In the genomic region with DNA sequence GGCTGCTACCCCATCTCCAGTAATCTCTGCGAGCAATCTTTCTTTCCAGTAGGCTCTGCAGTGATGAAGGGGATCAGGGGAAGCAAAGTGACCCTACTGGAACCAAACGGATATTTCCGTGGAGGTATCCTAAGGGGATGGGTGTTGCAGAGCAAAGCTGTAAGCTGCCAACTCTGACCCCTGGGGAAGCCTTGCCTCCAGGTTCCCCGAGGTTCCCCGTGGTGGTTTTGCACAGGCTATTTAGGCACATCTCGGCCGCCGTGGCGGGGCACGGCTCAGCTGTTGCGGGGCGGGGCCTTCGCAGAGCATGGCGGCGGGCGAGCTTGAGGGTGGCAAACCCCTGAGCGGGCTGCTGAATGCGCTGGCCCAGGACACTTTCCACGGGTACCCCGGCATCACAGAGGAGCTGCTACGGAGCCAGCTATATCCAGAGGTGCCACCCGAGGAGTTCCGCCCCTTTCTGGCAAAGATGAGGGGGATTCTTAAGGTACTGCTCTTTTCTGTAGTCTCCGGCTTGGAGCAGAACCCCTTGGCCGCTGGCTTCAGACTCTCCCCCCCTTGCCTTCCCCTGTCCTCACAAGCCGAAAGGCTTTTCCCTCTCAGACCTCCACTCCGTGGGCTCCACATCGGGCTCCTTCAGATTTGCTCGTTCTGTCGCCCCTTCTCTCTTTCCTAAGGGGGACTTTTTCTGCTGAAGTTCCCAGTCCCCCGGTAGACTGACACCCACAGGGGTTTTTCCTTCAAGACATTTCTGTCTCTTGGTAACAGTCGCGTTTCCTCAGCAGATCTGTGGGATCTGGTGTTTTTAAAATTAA, we compare ENCODE assay signal across 1 cellular context.
A peak's percentile ranks its signal among the peaks of the same experiment; 100 is the strongest.
TF ChIP-seq lines count a peak whose summit lies in the region.

A gene (plus strand): TSS at position 303 of the 815 bp plus-strand sequence. CDS start 5 bp downstream, at position 308.

TF ChIP-seq in HepG2, 621 proteins besides CTCF, POLR2A, EP300 and RAD21 (continued from another document and continues in another):
- TF ChIP-seq, protein P1, sequence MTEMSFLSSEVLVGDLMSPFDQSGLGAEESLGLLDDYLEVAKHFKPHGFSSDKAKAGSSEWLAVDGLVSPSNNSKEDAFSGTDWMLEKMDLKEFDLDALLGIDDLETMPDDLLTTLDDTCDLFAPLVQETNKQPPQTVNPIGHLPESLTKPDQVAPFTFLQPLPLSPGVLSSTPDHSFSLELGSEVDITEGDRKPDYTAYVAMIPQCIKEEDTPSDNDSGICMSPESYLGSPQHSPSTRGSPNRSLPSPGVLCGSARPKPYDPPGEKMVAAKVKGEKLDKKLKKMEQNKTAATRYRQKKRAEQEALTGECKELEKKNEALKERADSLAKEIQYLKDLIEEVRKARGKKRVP (CRISPR knock-in tag; IDR thresholded peaks at IDR 0.05) = 0 out of 4 replicates have a peak, but pooled peaks of 1 of the 2 experiments have one; percentile 36
- TF ChIP-seq ZNF30 (CRISPR knock-in tag; IDR thresholded peaks at IDR 0.05) (no peak), TEAD3 (CRISPR knock-in tag; optimal IDR thresholded peaks at IDR 0.05; ENCODE audit: borderline replicate concordance) (peak; percentile 35), FOXP1 (IDR thresholded peaks at IDR 0.05) (no peak), FOXP1 (CRISPR knock-in tag; IDR thresholded peaks at IDR 0.05) (no peak), ZNF749 (CRISPR knock-in tag; IDR thresholded peaks at IDR 0.05; ENCODE audit: borderline replicate concordance) (peak; percentile 40; the same call in 1 of the 2 replicates), ZNF317 (CRISPR knock-in tag; IDR thresholded peaks at IDR 0.05) (peak; percentile 85), U2AF2 (IDR thresholded peaks at IDR 0.05; ENCODE audit: low read depth, low read length) (no peak), NFKBIZ (CRISPR knock-in tag; IDR thresholded peaks at IDR 0.05) (peak; percentile 67; the same call in 1 of the 2 replicates), CBFB (CRISPR knock-in tag; IDR thresholded peaks at IDR 0.05) (peak; percentile 93), ZNF556 (CRISPR knock-in tag; IDR thresholded peaks at IDR 0.05; ENCODE audit: borderline replicate concordance) (peak; percentile 80; the same call in 1 of the 2 replicates), SP5 (CRISPR knock-in tag; IDR thresholded peaks at IDR 0.05; ENCODE audit: borderline replicate concordance, low read depth) (peak; percentile 87; the same call in 1 of the 2 replicates), ZNF451 (CRISPR knock-in tag; IDR thresholded peaks at IDR 0.05) (peak; percentile 77; the same call in 1 of the 2 replicates), EEA1 (CRISPR knock-in tag; IDR thresholded peaks at IDR 0.05; ENCODE audit: borderline replicate concordance) (peak; percentile 74; the same call in 1 of the 2 replicates), TRIM24 (CRISPR knock-in tag; IDR thresholded peaks at IDR 0.05) (no peak), GFI1 (CRISPR knock-in tag; IDR thresholded peaks at IDR 0.05; ENCODE audit: borderline replicate concordance) (no peak), NKX3-1 (CRISPR knock-in tag; IDR thresholded peaks at IDR 0.05) (no peak), ZZZ3 (CRISPR knock-in tag; IDR thresholded peaks at IDR 0.05; ENCODE audit: borderline replicate concordance) (peak; percentile 89; the same call in 1 of the 2 replicates), JUNB (CRISPR knock-in tag; IDR thresholded peaks at IDR 0.05; ENCODE audit: borderline replicate concordance) (no peak), FOSL2 (CRISPR knock-in tag; IDR thresholded peaks at IDR 0.05) (peak; percentile 40), ZNF430 (CRISPR knock-in tag; IDR thresholded peaks at IDR 0.05) (peak; percentile 85), ZNF850 (CRISPR knock-in tag; conservative IDR thresholded peaks at IDR 0.05) (peak; percentile 62; the same call in 1 of the 2 replicates), YEATS4 (CRISPR knock-in tag; IDR thresholded peaks at IDR 0.05; ENCODE audit: borderline replicate concordance) (peak; percentile 65; the same call in 1 of the 2 replicates), POLR2AphosphoS5 (IDR thresholded peaks at IDR 0.05; ENCODE audit: low read depth, low read length) (peak; percentile 91), ZSCAN31 (CRISPR knock-in tag; IDR thresholded peaks at IDR 0.05; ENCODE audit: low read depth) (peak; percentile 83)
- TF ChIP-seq, protein P2, sequence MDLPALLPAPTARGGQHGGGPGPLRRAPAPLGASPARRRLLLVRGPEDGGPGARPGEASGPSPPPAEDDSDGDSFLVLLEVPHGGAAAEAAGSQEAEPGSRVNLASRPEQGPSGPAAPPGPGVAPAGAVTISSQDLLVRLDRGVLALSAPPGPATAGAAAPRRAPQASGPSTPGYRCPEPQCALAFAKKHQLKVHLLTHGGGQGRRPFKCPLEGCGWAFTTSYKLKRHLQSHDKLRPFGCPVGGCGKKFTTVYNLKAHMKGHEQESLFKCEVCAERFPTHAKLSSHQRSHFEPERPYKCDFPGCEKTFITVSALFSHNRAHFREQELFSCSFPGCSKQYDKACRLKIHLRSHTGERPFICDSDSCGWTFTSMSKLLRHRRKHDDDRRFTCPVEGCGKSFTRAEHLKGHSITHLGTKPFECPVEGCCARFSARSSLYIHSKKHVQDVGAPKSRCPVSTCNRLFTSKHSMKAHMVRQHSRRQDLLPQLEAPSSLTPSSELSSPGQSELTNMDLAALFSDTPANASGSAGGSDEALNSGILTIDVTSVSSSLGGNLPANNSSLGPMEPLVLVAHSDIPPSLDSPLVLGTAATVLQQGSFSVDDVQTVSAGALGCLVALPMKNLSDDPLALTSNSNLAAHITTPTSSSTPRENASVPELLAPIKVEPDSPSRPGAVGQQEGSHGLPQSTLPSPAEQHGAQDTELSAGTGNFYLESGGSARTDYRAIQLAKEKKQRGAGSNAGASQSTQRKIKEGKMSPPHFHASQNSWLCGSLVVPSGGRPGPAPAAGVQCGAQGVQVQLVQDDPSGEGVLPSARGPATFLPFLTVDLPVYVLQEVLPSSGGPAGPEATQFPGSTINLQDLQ (CRISPR knock-in tag; IDR thresholded peaks at IDR 0.05) = no peak; the same call in 1 of the 2 replicates
- TF ChIP-seq, protein P3, sequence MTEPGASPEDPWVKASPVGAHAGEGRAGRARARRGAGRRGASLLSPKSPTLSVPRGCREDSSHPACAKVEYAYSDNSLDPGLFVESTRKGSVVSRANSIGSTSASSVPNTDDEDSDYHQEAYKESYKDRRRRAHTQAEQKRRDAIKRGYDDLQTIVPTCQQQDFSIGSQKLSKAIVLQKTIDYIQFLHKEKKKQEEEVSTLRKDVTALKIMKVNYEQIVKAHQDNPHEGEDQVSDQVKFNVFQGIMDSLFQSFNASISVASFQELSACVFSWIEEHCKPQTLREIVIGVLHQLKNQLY (CRISPR knock-in tag; IDR thresholded peaks at IDR 0.05) = no peak
- TF ChIP-seq, protein P4, sequence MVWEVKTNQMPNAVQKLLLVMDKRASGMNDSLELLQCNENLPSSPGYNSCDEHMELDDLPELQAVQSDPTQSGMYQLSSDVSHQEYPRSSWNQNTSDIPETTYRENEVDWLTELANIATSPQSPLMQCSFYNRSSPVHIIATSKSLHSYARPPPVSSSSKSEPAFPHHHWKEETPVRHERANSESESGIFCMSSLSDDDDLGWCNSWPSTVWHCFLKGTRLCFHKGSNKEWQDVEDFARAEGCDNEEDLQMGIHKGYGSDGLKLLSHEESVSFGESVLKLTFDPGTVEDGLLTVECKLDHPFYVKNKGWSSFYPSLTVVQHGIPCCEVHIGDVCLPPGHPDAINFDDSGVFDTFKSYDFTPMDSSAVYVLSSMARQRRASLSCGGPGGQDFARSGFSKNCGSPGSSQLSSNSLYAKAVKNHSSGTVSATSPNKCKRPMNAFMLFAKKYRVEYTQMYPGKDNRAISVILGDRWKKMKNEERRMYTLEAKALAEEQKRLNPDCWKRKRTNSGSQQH (CRISPR knock-in tag; IDR thresholded peaks at IDR 0.05; ENCODE audit: low read depth) = no peak; the same call in 1 of the 2 replicates
- TF ChIP-seq, protein P5, sequence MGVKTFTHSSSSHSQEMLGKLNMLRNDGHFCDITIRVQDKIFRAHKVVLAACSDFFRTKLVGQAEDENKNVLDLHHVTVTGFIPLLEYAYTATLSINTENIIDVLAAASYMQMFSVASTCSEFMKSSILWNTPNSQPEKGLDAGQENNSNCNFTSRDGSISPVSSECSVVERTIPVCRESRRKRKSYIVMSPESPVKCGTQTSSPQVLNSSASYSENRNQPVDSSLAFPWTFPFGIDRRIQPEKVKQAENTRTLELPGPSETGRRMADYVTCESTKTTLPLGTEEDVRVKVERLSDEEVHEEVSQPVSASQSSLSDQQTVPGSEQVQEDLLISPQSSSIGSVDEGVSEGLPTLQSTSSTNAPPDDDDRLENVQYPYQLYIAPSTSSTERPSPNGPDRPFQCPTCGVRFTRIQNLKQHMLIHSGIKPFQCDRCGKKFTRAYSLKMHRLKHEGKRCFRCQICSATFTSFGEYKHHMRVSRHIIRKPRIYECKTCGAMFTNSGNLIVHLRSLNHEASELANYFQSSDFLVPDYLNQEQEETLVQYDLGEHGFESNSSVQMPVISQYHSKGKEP (CRISPR knock-in tag; IDR thresholded peaks at IDR 0.05) = 0 out of 2 replicates have a peak, but pooled peaks have one; percentile 71
- TF ChIP-seq, protein P6, sequence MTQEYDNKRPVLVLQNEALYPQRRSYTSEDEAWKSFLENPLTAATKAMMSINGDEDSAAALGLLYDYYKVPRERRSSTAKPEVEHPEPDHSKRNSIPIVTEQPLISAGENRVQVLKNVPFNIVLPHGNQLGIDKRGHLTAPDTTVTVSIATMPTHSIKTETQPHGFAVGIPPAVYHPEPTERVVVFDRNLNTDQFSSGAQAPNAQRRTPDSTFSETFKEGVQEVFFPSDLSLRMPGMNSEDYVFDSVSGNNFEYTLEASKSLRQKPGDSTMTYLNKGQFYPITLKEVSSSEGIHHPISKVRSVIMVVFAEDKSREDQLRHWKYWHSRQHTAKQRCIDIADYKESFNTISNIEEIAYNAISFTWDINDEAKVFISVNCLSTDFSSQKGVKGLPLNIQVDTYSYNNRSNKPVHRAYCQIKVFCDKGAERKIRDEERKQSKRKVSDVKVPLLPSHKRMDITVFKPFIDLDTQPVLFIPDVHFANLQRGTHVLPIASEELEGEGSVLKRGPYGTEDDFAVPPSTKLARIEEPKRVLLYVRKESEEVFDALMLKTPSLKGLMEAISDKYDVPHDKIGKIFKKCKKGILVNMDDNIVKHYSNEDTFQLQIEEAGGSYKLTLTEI (CRISPR knock-in tag; conservative IDR thresholded peaks at IDR 0.05) = no peak
- TF ChIP-seq, protein P7, sequence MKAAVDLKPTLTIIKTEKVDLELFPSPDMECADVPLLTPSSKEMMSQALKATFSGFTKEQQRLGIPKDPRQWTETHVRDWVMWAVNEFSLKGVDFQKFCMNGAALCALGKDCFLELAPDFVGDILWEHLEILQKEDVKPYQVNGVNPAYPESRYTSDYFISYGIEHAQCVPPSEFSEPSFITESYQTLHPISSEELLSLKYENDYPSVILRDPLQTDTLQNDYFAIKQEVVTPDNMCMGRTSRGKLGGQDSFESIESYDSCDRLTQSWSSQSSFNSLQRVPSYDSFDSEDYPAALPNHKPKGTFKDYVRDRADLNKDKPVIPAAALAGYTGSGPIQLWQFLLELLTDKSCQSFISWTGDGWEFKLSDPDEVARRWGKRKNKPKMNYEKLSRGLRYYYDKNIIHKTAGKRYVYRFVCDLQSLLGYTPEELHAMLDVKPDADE (CRISPR knock-in tag; IDR thresholded peaks at IDR 0.05) = no peak
- TF ChIP-seq, protein P8, sequence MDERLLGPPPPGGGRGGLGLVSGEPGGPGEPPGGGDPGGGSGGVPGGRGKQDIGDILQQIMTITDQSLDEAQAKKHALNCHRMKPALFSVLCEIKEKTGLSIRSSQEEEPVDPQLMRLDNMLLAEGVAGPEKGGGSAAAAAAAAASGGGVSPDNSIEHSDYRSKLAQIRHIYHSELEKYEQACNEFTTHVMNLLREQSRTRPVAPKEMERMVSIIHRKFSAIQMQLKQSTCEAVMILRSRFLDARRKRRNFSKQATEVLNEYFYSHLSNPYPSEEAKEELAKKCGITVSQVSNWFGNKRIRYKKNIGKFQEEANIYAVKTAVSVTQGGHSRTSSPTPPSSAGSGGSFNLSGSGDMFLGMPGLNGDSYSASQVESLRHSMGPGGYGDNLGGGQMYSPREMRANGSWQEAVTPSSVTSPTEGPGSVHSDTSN (CRISPR knock-in tag; IDR thresholded peaks at IDR 0.05) = no peak
- TF ChIP-seq, protein P9, sequence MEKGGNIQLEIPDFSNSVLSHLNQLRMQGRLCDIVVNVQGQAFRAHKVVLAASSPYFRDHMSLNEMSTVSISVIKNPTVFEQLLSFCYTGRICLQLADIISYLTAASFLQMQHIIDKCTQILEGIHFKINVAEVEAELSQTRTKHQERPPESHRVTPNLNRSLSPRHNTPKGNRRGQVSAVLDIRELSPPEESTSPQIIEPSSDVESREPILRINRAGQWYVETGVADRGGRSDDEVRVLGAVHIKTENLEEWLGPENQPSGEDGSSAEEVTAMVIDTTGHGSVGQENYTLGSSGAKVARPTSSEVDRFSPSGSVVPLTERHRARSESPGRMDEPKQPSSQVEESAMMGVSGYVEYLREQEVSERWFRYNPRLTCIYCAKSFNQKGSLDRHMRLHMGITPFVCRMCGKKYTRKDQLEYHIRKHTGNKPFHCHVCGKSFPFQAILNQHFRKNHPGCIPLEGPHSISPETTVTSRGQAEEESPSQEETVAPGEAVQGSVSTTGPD (CRISPR knock-in tag; IDR thresholded peaks at IDR 0.05) = no peak
- TF ChIP-seq, protein P10, sequence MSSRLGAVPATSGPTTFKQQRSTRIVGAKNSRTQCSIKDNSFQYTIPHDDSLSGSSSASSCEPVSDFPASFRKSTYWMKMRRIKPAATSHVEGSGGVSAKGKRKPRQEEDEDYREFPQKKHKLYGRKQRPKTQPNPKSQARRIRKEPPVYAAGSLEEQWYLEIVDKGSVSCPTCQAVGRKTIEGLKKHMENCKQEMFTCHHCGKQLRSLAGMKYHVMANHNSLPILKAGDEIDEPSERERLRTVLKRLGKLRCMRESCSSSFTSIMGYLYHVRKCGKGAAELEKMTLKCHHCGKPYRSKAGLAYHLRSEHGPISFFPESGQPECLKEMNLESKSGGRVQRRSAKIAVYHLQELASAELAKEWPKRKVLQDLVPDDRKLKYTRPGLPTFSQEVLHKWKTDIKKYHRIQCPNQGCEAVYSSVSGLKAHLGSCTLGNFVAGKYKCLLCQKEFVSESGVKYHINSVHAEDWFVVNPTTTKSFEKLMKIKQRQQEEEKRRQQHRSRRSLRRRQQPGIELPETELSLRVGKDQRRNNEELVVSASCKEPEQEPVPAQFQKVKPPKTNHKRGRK (CRISPR knock-in tag; IDR thresholded peaks at IDR 0.05) = no peak
- TF ChIP-seq, protein P11, sequence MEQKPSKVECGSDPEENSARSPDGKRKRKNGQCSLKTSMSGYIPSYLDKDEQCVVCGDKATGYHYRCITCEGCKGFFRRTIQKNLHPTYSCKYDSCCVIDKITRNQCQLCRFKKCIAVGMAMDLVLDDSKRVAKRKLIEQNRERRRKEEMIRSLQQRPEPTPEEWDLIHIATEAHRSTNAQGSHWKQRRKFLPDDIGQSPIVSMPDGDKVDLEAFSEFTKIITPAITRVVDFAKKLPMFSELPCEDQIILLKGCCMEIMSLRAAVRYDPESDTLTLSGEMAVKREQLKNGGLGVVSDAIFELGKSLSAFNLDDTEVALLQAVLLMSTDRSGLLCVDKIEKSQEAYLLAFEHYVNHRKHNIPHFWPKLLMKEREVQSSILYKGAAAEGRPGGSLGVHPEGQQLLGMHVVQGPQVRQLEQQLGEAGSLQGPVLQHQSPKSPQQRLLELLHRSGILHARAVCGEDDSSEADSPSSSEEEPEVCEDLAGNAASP (CRISPR knock-in tag; IDR thresholded peaks at IDR 0.05; ENCODE audit: borderline replicate concordance) = peak; percentile 75; the same call in 1 of the 2 replicates
